ENCODE assay signal across 1 cellular context in the genomic region with DNA sequence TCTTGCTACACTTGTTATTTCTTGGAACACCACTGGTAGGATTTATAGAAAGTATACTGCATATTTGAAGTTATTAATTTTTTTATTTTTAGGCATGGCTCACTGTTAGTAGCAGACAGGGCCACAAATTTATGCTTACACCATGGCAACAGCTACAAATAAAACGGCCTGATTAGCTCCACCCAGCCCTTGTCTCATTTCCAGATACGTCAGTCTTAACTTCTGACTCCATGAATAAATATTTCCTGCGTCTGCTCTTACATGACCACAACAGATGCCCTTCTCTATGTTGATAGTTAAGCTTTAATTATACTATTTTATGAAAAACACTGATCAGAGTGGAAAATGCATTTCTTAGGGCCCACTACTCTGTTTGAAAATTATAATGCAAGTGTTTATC.
TF ChIP-seq lines count a peak whose summit lies in the region.

No MANE protein-coding gene starts in this region.

TF ChIP-seq in SK-N-SH treated with all-trans-retinoic acid at 6 μM for 48 hours, 23 proteins besides CTCF, POLR2A, EP300 and RAD21 (continued from another document):
- TF ChIP-seq, protein P1, sequence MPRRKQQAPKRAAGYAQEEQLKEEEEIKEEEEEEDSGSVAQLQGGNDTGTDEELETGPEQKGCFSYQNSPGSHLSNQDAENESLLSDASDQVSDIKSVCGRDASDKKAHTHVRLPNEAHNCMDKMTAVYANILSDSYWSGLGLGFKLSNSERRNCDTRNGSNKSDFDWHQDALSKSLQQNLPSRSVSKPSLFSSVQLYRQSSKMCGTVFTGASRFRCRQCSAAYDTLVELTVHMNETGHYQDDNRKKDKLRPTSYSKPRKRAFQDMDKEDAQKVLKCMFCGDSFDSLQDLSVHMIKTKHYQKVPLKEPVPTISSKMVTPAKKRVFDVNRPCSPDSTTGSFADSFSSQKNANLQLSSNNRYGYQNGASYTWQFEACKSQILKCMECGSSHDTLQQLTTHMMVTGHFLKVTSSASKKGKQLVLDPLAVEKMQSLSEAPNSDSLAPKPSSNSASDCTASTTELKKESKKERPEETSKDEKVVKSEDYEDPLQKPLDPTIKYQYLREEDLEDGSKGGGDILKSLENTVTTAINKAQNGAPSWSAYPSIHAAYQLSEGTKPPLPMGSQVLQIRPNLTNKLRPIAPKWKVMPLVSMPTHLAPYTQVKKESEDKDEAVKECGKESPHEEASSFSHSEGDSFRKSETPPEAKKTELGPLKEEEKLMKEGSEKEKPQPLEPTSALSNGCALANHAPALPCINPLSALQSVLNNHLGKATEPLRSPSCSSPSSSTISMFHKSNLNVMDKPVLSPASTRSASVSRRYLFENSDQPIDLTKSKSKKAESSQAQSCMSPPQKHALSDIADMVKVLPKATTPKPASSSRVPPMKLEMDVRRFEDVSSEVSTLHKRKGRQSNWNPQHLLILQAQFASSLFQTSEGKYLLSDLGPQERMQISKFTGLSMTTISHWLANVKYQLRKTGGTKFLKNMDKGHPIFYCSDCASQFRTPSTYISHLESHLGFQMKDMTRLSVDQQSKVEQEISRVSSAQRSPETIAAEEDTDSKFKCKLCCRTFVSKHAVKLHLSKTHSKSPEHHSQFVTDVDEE (CRISPR knock-in tag; IDR thresholded peaks at IDR 0.05), result no peak
- TF ChIP-seq OSR1 (CRISPR knock-in tag; IDR thresholded peaks at IDR 0.05) (no peak), ISL1 (CRISPR knock-in tag; IDR thresholded peaks at IDR 0.05) (no peak), BACH2 (CRISPR knock-in tag; IDR thresholded peaks at IDR 0.05; ENCODE audit: borderline replicate concordance) (no peak), ZNF70 (CRISPR knock-in tag; IDR thresholded peaks at IDR 0.05) (no peak)
TF ChIP-seq in SK-N-SH treated with all-trans-retinoic acid at 6 μM for 48 hours: peak in this region for 0.
